In genomic region chr5:172727551-172727950, GRCh38 we compare ENCODE assay signal across 1 cellular context.
TF ChIP-seq lines count a peak whose summit lies in the region.

No MANE protein-coding gene starts in this region.

TF ChIP-seq in HepG2, 621 proteins besides CTCF, POLR2A, EP300 and RAD21 (continued from another document):
- TF ChIP-seq SOX13 (IDR thresholded peaks at IDR 0.05), result no peak
- peak in 1 of 2 experiments; percentile 27; a peak in 1 of 4 replicates for TF ChIP-seq SOX13 (CRISPR knock-in tag; conservative IDR thresholded peaks at IDR 0.05 in 1 of 2, IDR thresholded peaks at IDR 0.05 in 1 of 2)
- TF ChIP-seq RFX3 (CRISPR knock-in tag; IDR thresholded peaks at IDR 0.05), result no peak
- no peak for TF ChIP-seq MTERF4 (CRISPR knock-in tag; IDR thresholded peaks at IDR 0.05)
- TF ChIP-seq MIER3 (CRISPR knock-in tag; IDR thresholded peaks at IDR 0.05; ENCODE audit: borderline replicate concordance), result no peak
- TF ChIP-seq CEBPZ (IDR thresholded peaks at IDR 0.05; ENCODE audit: low read length), result no peak
- no peak for TF ChIP-seq AFF4 (CRISPR knock-in tag; IDR thresholded peaks at IDR 0.05)
- no peak for TF ChIP-seq MLXIP (CRISPR knock-in tag; IDR thresholded peaks at IDR 0.05; ENCODE audit: borderline replicate concordance)
- TF ChIP-seq ZNF704 (CRISPR knock-in tag; IDR thresholded peaks at IDR 0.05; ENCODE audit: borderline replicate concordance), result no peak
- peak; percentile 48; the same call in 1 of the 2 replicates for TF ChIP-seq FOXA3 (CRISPR knock-in tag; IDR thresholded peaks at IDR 0.05)
- no peak for TF ChIP-seq SP140L (CRISPR knock-in tag; IDR thresholded peaks at IDR 0.05; ENCODE audit: borderline replicate concordance)
- TF ChIP-seq ZSCAN21 (CRISPR knock-in tag; IDR thresholded peaks at IDR 0.05; ENCODE audit: borderline replicate concordance), result 0 out of 2 replicates have a peak, but pooled peaks have one; percentile 31
- no peak for TF ChIP-seq ATF7-NPFF (CRISPR knock-in tag; IDR thresholded peaks at IDR 0.05; ENCODE audit: low read depth)
- no peak for TF ChIP-seq ZFP36L1 (CRISPR knock-in tag; IDR thresholded peaks at IDR 0.05)
- 0 out of 2 replicates have a peak, but pooled peaks have one; percentile 1 for TF ChIP-seq ZNF281 (CRISPR knock-in tag; IDR thresholded peaks at IDR 0.05; ENCODE audit: borderline replicate concordance)
- no peak for TF ChIP-seq ZNF691 (CRISPR knock-in tag; IDR thresholded peaks at IDR 0.05; ENCODE audit: borderline replicate concordance, low read depth)
- no peak for TF ChIP-seq AKAP8 (CRISPR knock-in tag; IDR thresholded peaks at IDR 0.05)
- no peak for TF ChIP-seq CBX1 (IDR thresholded peaks at IDR 0.05; ENCODE audit: low read depth)
- TF ChIP-seq U2AF1 (optimal IDR thresholded peaks at IDR 0.05; ENCODE audit: low read depth, low read length), result no peak
- no peak for TF ChIP-seq ZKSCAN5 (CRISPR knock-in tag; IDR thresholded peaks at IDR 0.05)
- no peak for TF ChIP-seq ZNF879 (CRISPR knock-in tag; IDR thresholded peaks at IDR 0.05)
- no peak for TF ChIP-seq ZNF205 (CRISPR knock-in tag; IDR thresholded peaks at IDR 0.05)
- TF ChIP-seq SALL1 (CRISPR knock-in tag; IDR thresholded peaks at IDR 0.05), result peak; percentile 51; the same call in 1 of the 2 replicates
